Comparison of ENCODE assay signal across 16 cellular contexts in genomic region chr10:85902046-85902445, GRCh38.
DNase-seq lines count a peak whose midpoint lies in the region; ATAC-seq, FAIRE-seq and TF ChIP-seq lines count a peak whose summit lies in the region.
"Had no signal": no experiment of that assay in that cellular context is flagged by ENCODE, and none has a peak within 500 bp of the region (broad histone marks: within the 10 kb centered on the region; RNA-seq: fewer than 3 reads in every experiment).

No MANE protein-coding gene starts in this region.

- DNase-seq in COLO829 (ENCODE audit: low spot score) (peak; percentile 58), HUDEP-2 (lab: John Stamatoyannopoulos, UW; ENCODE audit: unreplicated experiment in 76 of 76) (peak in 39 of 76 experiments; percentile 3 to 71 (median 33)), K562 (ENCODE audit: extremely low read depth in 1 of 4, low spot score in 3 of 4) (peak in 2 of 4 experiments; percentile 42 to 49), foreskin keratinocyte (peak in 1 of 2 donors; percentile 28), upper lobe of right lung (no peak), right cardiac atrium (no peak)
- no peak for DNase-seq in activated CD8-positive, alpha-beta T cell treated with anti-CD3 and anti-CD28 coated beads, Interleukin-2, amount 10 ng/mL, durations not matched to agents 7 days and 5 days
- DNase-seq: Caco-2; CD8-positive, alpha-beta T cell; DND-41; GDM1; GOT3; H9 had no signal

- H3K9me1 ChIP-seq in K562 (ENCODE audit: control insufficient read depth, insufficient read depth, low read length), result no peaks in the 10 kb centered on the region

- no peaks in the 10 kb centered on the region for H3K36me3 Mint-ChIP-seq in activated CD8-positive, alpha-beta T cell treated with anti-CD3 and anti-CD28 coated beads, Interleukin-2, amount 10 ng/mL, durations not matched to agents 7 days and 5 days (ENCODE audit: low read depth)
- H3K36me3 Mint-ChIP-seq: CD14-positive monocyte; CD8-positive, alpha-beta T cell had no signal

- H3K36me3 ChIP-seq in K562 (ENCODE audit: control insufficient read depth, insufficient read depth, low read length) (no peaks in the 10 kb centered on the region), upper lobe of right lung (no peaks in the 10 kb centered on the region)

- no peaks in the 10 kb centered on the region for H3K9me3 Mint-ChIP-seq in activated CD8-positive, alpha-beta T cell treated with anti-CD3 and anti-CD28 coated beads, Interleukin-2, amount 10 ng/mL, durations not matched to agents 7 days and 5 days (ENCODE audit: insufficient read depth)
- H3K9me3 Mint-ChIP-seq: CD8-positive, alpha-beta T cell; H9 had no signal

- no peak for TF ChIP-seq CTCF in K562 (IDR thresholded peaks at IDR 0.05 in 2 of 3, conservative IDR thresholded peaks at IDR 0.05 in 1 of 3; ENCODE audit: insufficient read depth in 2 of 3, low read depth in 1 of 3, low read length in 3 of 3)
- TF ChIP-seq CTCF in foreskin keratinocyte (conservative IDR thresholded peaks at IDR 0.05), result no peak
- TF ChIP-seq CTCF in upper lobe of right lung (IDR thresholded peaks at IDR 0.05), result no peak

- in situ Hi-C loops in K562 (cut with MboI), result no loop called here

- no peaks in the 10 kb centered on the region for H3K27me3 Mint-ChIP-seq in activated CD8-positive, alpha-beta T cell treated with anti-CD3 and anti-CD28 coated beads, Interleukin-2, amount 10 ng/mL, durations not matched to agents 7 days and 5 days (ENCODE audit: low read depth)

- TF ChIP-seq RAD21 in K562 (CRISPR knock-in tag; conservative IDR thresholded peaks at IDR 0.05 in 1 of 2, IDR thresholded peaks at IDR 0.05 in 1 of 2), result no peak

- no peak overlapping the region for H3K4me3 Mint-ChIP-seq in activated CD8-positive, alpha-beta T cell treated with anti-CD3 and anti-CD28 coated beads, Interleukin-2, amount 10 ng/mL, durations not matched to agents 7 days and 5 days
- H3K4me3 Mint-ChIP-seq: CD14-positive monocyte; CD8-positive, alpha-beta T cell; H9 had no signal

- H3K9ac ChIP-seq in K562 (ENCODE audit: insufficient read depth in 1 of 2, low read depth in 2 of 2, low read length in 2 of 2), result no peak overlapping the region

- H3K4me1 ChIP-seq in K562 (replicated peaks in 1 of 2; ENCODE audit: control insufficient read depth in 2 of 2, insufficient read depth in 2 of 2, low read length in 2 of 2) (peaks cover 0 to 12% of the 10 kb centered on the region in 2 experiments; a peak in 2 of 5 replicates), foreskin keratinocyte (peaks cover 7% of the 10 kb centered on the region), upper lobe of right lung (no peaks in the 10 kb centered on the region), right cardiac atrium (ENCODE audit: control insufficient read depth, insufficient read depth, low read length) (no peaks in the 10 kb centered on the region)
- H3K4me1 ChIP-seq: A549, Caco-2 had no signal

- ATAC-seq in K562 (peak; percentile 57; the same call in 2 of the 3 replicates), foreskin keratinocyte (peak; percentile 62), upper lobe of right lung (no peak), right cardiac atrium (no peak)
- ATAC-seq in activated CD8-positive, alpha-beta T cell treated with anti-CD3 and anti-CD28 coated beads, Interleukin-2, amount 10 ng/mL, durations not matched to agents 7 days and 5 days, result no peak
- ATAC-seq: A549; CD8-positive, alpha-beta T cell had no signal

- TF ChIP-seq EP300 in K562 (IDR thresholded peaks at IDR 0.05; ENCODE audit: low read length), result peak; percentile 66; the same call in 1 of the 2 replicates

- H3K27ac Mint-ChIP-seq in activated CD8-positive, alpha-beta T cell treated with anti-CD3 and anti-CD28 coated beads, Interleukin-2, amount 10 ng/mL, durations not matched to agents 7 days and 5 days, result no peak overlapping the region
- H3K27ac Mint-ChIP-seq: CD14-positive monocyte; CD8-positive, alpha-beta T cell; H9 had no signal

- H3K27ac ChIP-seq in K562 (ENCODE audit: extremely low read depth, low read depth, low read length) (no peak overlapping the region), foreskin keratinocyte (no peak overlapping the region), upper lobe of right lung (no peak overlapping the region), right cardiac atrium (ENCODE audit: low read length) (no peak overlapping the region)
- H3K27ac ChIP-seq: A549 had no signal

- H3K79me2 ChIP-seq in K562 (ENCODE audit: control insufficient read depth, insufficient read depth, low read length), result no peaks in the 10 kb centered on the region

- H3K4me3 ChIP-seq in K562 (no peak overlapping the region), upper lobe of right lung (no peak overlapping the region), right cardiac atrium (ENCODE audit: low read length) (no peak overlapping the region)
- H3K4me3 ChIP-seq: A549 had no signal

- POLR2A ChIA-PET in K562 (lab: Yijun Ruan, JAX), result no interaction called here
- POLR2A ChIA-PET in activated CD8-positive, alpha-beta T cell treated with anti-CD3 and anti-CD28 coated beads, Interleukin-2, amount 10 ng/mL, durations not matched to agents 7 days and 5 days (lab: Charles Lee), result no interaction called here

- FAIRE-seq in K562 (lab: Jason Lieb, UNC), result no peak
- FAIRE-seq: A549, HTR-8/SVneo had no signal

- BruUV-seq in K562 (replicated peaks; lab: Mats Ljungman, UMichigan), result no TSS peak

- H3K27me3 ChIP-seq in K562 (ENCODE audit: control insufficient read depth in 2 of 2, insufficient read depth in 2 of 2, low read length in 2 of 2) (no peaks in the 10 kb centered on the region), foreskin keratinocyte (no peaks in the 10 kb centered on the region), upper lobe of right lung (no peaks in the 10 kb centered on the region), right cardiac atrium (ENCODE audit: control insufficient read depth, insufficient read depth) (no peaks in the 10 kb centered on the region)

- no peak overlapping the region for H2AFZ ChIP-seq in K562 (ENCODE audit: low read depth, low read length)

- no peak for TF ChIP-seq POLR2A in K562 (conservative IDR thresholded peaks at IDR 0.05)

- H3K9me3 ChIP-seq in K562 (replicated peaks; ENCODE audit: control insufficient read depth, insufficient read depth, low read depth, low read length) (no peaks in the 10 kb centered on the region), upper lobe of right lung (no peaks in the 10 kb centered on the region), right cardiac atrium (ENCODE audit: control insufficient read depth, low read length) (no peaks in the 10 kb centered on the region)
- H3K9me3 ChIP-seq: A549, Caco-2 had no signal

- no peaks in the 10 kb centered on the region for H3K4me1 Mint-ChIP-seq in activated CD8-positive, alpha-beta T cell treated with anti-CD3 and anti-CD28 coated beads, Interleukin-2, amount 10 ng/mL, durations not matched to agents 7 days and 5 days (ENCODE audit: low read depth)
- H3K4me1 Mint-ChIP-seq: CD14-positive monocyte, H9 had no signal

- CTCF ChIA-PET in K562 (lab: Yijun Ruan, JAX; ENCODE audit: low intra/inter-chr PET ratio), result no interaction called here
- CTCF ChIA-PET in activated CD8-positive, alpha-beta T cell treated with anti-CD3 and anti-CD28 coated beads, Interleukin-2, amount 10 ng/mL, durations not matched to agents 7 days and 5 days (lab: Charles Lee), result no interaction called here

- intact Hi-C loops in K562 (cut with micrococcal nuclease), result no loop called here
- intact Hi-C loops in upper lobe of right lung (cut with DNase I), result no loop called here
- intact Hi-C loops in right cardiac atrium (cut with DNase I), result no loop called here

- H4K20me1 ChIP-seq in K562 (replicated peaks; ENCODE audit: control insufficient read depth, insufficient read depth, low read length), result no peaks in the 10 kb centered on the region

- peak overlapping the region; percentile 32 for H3K4me2 ChIP-seq in K562 (ENCODE audit: insufficient read depth, low read length)
- H3K4me2 ChIP-seq: A549 had no signal

- WGBS in K562 (ENCODE audit: insufficient coverage, low coverage, missing lambda C conversion rate), result 0% methylated on average over 5 of the region's 5 CpGs
- WGBS in right cardiac atrium, result 70% methylated on average over 5 of the region's 5 CpGs

TF ChIP-seq in K562, 482 proteins besides CTCF, POLR2A, EP300 and RAD21 (continues in another document):
- TF ChIP-seq ZNF395 (CRISPR knock-in tag; IDR thresholded peaks at IDR 0.05) (no peak), NCOR1 (IDR thresholded peaks at IDR 0.05) (peak; percentile 31; the same call in 1 of the 2 replicates), EGR1 (conservative IDR thresholded peaks at IDR 0.05) (peak; percentile 81), ARID1B (IDR thresholded peaks at IDR 0.05) (peak; percentile 86), TFAM (CRISPR knock-in tag; conservative IDR thresholded peaks at IDR 0.05) (no peak)

Comparison
In these comparisons a context has a peak if more than half of its experiments do, and no peak if none do; other contexts are left out.
1. DNase-seq: peak in COLO829 (single experiment) and HUDEP-2 (39 of 76); none in activated CD8-positive, alpha-beta T cell treated with anti-CD3 and anti-CD28 coated beads, Interleukin-2, amount 10 ng/mL, durations not matched to agents 7 days and 5 days (single experiment), upper lobe of right lung (single experiment) and right cardiac atrium (0 of 3).
2. ATAC-seq: peak in K562 (single experiment) and foreskin keratinocyte (single experiment); none in activated CD8-positive, alpha-beta T cell treated with anti-CD3 and anti-CD28 coated beads, Interleukin-2, amount 10 ng/mL, durations not matched to agents 7 days and 5 days (single experiment), upper lobe of right lung (single experiment) and right cardiac atrium (0 of 2).